21 cellular contexts compared by ENCODE assay signal in genomic region chr11:43948341-43949185, GRCh38. TPM values are rescaled to one million over a fixed set of nuclear protein-coding genes. Genes with fewer than 3 reads are reported as not detected.
"Had no signal": no experiment of that assay in that cellular context is flagged by ENCODE, and none has a peak within 500 bp of the region (broad histone marks: within the 10 kb centered on the region; RNA-seq: fewer than 3 reads in every experiment).

No MANE protein-coding gene starts in this region.

- H3K4me1 ChIP-seq: colonic mucosa had no signal

- H3K4me3 Mint-ChIP-seq: activated B cell treated with CpG ODN at 0.5 μM for 24 hours; activated CD8-positive, alpha-beta T cell treated with anti-CD3 and anti-CD28 coated beads, Interleukin-2, amount 10 ng/mL, durations not matched to agents 7 days and 5 days; activated naive CD8-positive, alpha-beta T cell; memory B cell; natural killer cell; stimulated activated naive CD8-positive, alpha-beta T cell treated with anti-CD3 and anti-CD28 coated beads, Interleukin-15, Interleukin-2, amounts not matched to agents 100 ng/mL and 50 ng/mL, for 24 hours had no signal

- H3K9me3 ChIP-seq: body of pancreas, colonic mucosa, esophagus muscularis mucosa, prostate gland had no signal

- DNase-seq: activated B cell treated with CpG ODN at 0.5 μM for 24 hours; activated CD4-positive, alpha-beta T cell treated with anti-CD3 and anti-CD28 coated beads for 48 hours; activated CD8-positive, alpha-beta memory T cell treated with anti-CD3 and anti-CD28 coated beads, Interleukin-2, amount 50 U/mL, for 4 hours; activated CD8-positive, alpha-beta T cell treated with anti-CD3 and anti-CD28 coated beads, Interleukin-2, amount 10 ng/mL, durations not matched to agents 7 days and 5 days; activated gamma-delta T cell treated with Interleukin-2 at 50 U/mL for 16 hours; amniotic stem cell; body of pancreas; central memory CD4-positive, alpha-beta T cell; colonic mucosa; left ventricle myocardium superior; natural killer cell; stimulated activated CD4-positive, alpha-beta T cell treated with anti-CD3 and anti-CD28 coated beads, Interleukin-4, amount 100 ng/mL, for 4 hours; T-helper 2 cell had no signal

- H2AFZ ChIP-seq: hepatocyte had no signal

- ATAC-seq: activated CD8-positive, alpha-beta T cell treated with anti-CD3 and anti-CD28 coated beads, Interleukin-2, amount 10 ng/mL, durations not matched to agents 7 days and 5 days; body of pancreas; left ventricle myocardium superior; natural killer cell; right cardiac atrium had no signal

- H3K79me2 ChIP-seq: hepatocyte had no signal

- H3K36me3 Mint-ChIP-seq: memory B cell, natural killer cell had no signal

- H3K9me3 Mint-ChIP-seq: activated B cell treated with CpG ODN at 0.5 μM for 24 hours; memory B cell; natural killer cell; stimulated activated naive CD8-positive, alpha-beta T cell treated with anti-CD3 and anti-CD28 coated beads, Interleukin-15, Interleukin-2, amounts not matched to agents 100 ng/mL and 50 ng/mL, for 24 hours had no signal

- H3K27ac ChIP-seq: body of pancreas, colonic mucosa, esophagus muscularis mucosa, hepatocyte, prostate gland, skin epidermis had no signal

- H3K36me3 ChIP-seq: colonic mucosa, esophagus muscularis mucosa, prostate gland had no signal

- H3K27ac Mint-ChIP-seq: activated B cell treated with CpG ODN at 0.5 μM for 24 hours; activated CD8-positive, alpha-beta T cell treated with anti-CD3 and anti-CD28 coated beads, Interleukin-2, amount 10 ng/mL, durations not matched to agents 7 days and 5 days; activated naive CD8-positive, alpha-beta T cell; memory B cell; natural killer cell; stimulated activated naive CD8-positive, alpha-beta T cell treated with anti-CD3 and anti-CD28 coated beads, Interleukin-15, Interleukin-2, amounts not matched to agents 100 ng/mL and 50 ng/mL, for 24 hours had no signal

- H3K4me2 ChIP-seq: hepatocyte had no signal

- H3K4me3 ChIP-seq: body of pancreas, colonic mucosa, esophagus muscularis mucosa, hepatocyte, prostate gland, skin epidermis had no signal

RNA-seq across cellular contexts. Expression of gene C11orf96, which starts 6.1 kb away (rescaled TPM):
- total RNA-seq: activated B cell treated with CpG ODN at 0.5 μM for 24 hours had no signal
